ENCODE assay signal across 10 cellular contexts in genomic region chr5:96595300-96596090, GRCh38.
DNase-seq lines count a peak whose midpoint lies in the region; ATAC-seq and FAIRE-seq lines count a peak whose summit lies in the region.
"Had no signal": no experiment of that assay in that cellular context is flagged by ENCODE, and none has a peak within 500 bp of the region (broad histone marks: within the 10 kb centered on the region; RNA-seq: fewer than 3 reads in every experiment).

No MANE protein-coding gene starts in this region.

- FAIRE-seq in RCC 7860 (lab: Jason Lieb, UNC), result no peak

- DNase-seq in CD1c-positive myeloid dendritic cell (ENCODE audit: extremely low spot score) (peak; percentile 46), RCC 7860 (ENCODE audit: low spot score) (peak; percentile 3), foreskin melanocyte (peak; percentile 5), NCI-H2227 treated with DMSO at 0.1 percent for 48 hours (lab: John Stamatoyannopoulos, UW) (no peak)
- DNase-seq in NK-92 treated with Interleukin-12 subunit alpha and Interleukin-12 subunit beta, amount 100 ng/mL, for 24 hours (lab: John Stamatoyannopoulos, UW), result no peak
- DNase-seq: activated CD8-positive, alpha-beta memory T cell treated with anti-CD3 and anti-CD28 coated beads, Interleukin-2, amount 50 U/mL, for 48 hours had no signal

- ATAC-seq in GM18907 (IDR thresholded peaks at IDR 0.05; ENCODE audit: unreplicated experiment), result peak; percentile 52
- no peak for ATAC-seq in GM21381 (IDR thresholded peaks at IDR 0.05; ENCODE audit: unreplicated experiment)
- ATAC-seq in GM18520 (IDR thresholded peaks at IDR 0.05; ENCODE audit: unreplicated experiment), result no peak
- ATAC-seq: mucosa of descending colon had no signal

Comparison
In these comparisons a context has a peak if more than half of its experiments do, and no peak if none do; other contexts are left out.
1. DNase-seq: peak in CD1c-positive myeloid dendritic cell (single experiment), RCC 7860 (single experiment) and foreskin melanocyte (single experiment); none in NCI-H2227 treated with DMSO at 0.1 percent for 48 hours (single experiment) and NK-92 treated with Interleukin-12 subunit alpha and Interleukin-12 subunit beta, amount 100 ng/mL, for 24 hours (single experiment).